In the genomic region with DNA sequence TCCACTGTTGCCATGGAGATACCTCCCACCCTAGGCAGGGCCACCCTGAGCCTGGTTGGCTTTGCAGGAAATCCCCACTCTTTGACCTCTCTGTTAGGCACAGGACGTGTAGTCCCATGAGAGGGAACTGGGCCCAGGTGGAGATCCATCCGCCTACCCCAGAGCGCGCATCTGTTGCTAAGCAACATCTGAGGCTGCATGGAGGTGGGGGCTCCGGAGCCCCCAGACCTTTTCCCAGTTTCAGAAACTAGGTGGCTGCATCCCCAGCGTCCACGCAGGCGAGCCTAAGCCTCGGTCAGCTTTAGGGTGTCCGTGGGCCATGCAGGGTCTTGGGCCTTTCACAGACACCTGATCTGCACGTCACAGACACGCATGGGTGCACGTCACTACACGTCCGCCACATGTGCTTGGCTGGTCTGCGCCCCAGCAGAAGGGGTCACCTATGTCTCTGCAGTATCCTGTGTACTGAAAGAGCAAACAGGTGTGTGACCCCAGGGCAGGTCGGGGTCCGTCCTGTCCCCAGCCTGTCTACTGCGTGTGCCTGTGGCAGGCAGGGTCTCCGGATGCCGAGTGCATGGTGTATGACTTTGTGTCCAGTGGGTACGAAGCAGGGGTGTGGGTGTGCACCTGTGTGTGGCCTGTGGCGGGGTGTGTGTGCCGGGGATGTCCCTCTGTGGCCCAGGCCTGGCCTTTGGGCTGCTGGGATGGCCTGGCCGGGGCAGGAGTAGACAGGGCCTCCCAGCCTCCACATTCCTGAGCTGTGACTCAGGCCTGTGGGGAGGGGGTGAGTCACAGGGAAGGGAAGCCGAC, we compare ENCODE assay signal across 9 cellular contexts. TPM values are rescaled to one million over a fixed set of nuclear protein-coding genes. Genes with fewer than 3 reads are reported as not detected.
A peak's percentile ranks its signal among the peaks of the same experiment; 100 is the strongest.
DNase-seq lines count a peak whose midpoint lies in the region; ATAC-seq and TF ChIP-seq lines count a peak whose summit lies in the region.
"Had no signal": no experiment of that assay in that cellular context is flagged by ENCODE, and none has a peak within 500 bp of the region (broad histone marks: within the 10 kb centered on the region; RNA-seq: fewer than 3 reads in every experiment).

No MANE protein-coding gene starts in this region.

- no TSS peak for BruUV-seq in mammary epithelial cell (replicated peaks; lab: Mats Ljungman, UMichigan)

- peak overlapping the region; percentile 39 for H3K4me2 ChIP-seq in mammary epithelial cell (ENCODE audit: insufficient read depth, low read depth, low read length)

- TF ChIP-seq CTCF in CD4-positive, alpha-beta T cell (IDR thresholded peaks at IDR 0.05) = no peak
- TF ChIP-seq CTCF in mammary epithelial cell (conservative IDR thresholded peaks at IDR 0.05 in 1 of 2, IDR thresholded peaks at IDR 0.05 in 1 of 2; ENCODE audit: extremely low read depth in 1 of 2, insufficient read depth in 1 of 2, low read depth in 1 of 2, low read length in 2 of 2) = no peak
- no peak for TF ChIP-seq CTCF in left lung (IDR thresholded peaks at IDR 0.05)

- no peaks in the 10 kb centered on the region for H4K20me1 ChIP-seq in mammary epithelial cell (ENCODE audit: insufficient read depth, low read length)

- ATAC-seq in CD4-positive, alpha-beta T cell (ENCODE audit: poor library complexity) = no peak
- peak; percentile 3 for ATAC-seq in left lung

- H3K27ac Mint-ChIP-seq in CD4-positive, alpha-beta T cell = peak overlapping the region; percentile 33

- H3K9me3 ChIP-seq in CD4-positive, alpha-beta T cell (ENCODE audit: control insufficient read depth, low read length) = no peaks in the 10 kb centered on the region
- H3K9me3 ChIP-seq in mammary epithelial cell (replicated peaks; ENCODE audit: insufficient read depth, low read length) (no peaks in the 10 kb centered on the region), left lung (no peaks in the 10 kb centered on the region), thymus (ENCODE audit: control insufficient read depth) (no peaks in the 10 kb centered on the region)

- DNase-seq in CD4-positive, alpha-beta T cell = no peak
- DNase-seq in LoVo (ENCODE audit: low spot score) (peak; percentile 83), mammary epithelial cell (peak; percentile 84), left lung (peak in 1 of 2 donors; percentile 92), Kasumi-1 (lab: John Stamatoyannopoulos, UW) (no peak), HuH-7 (ENCODE audit: low spot score) (no peak)
- no peak for DNase-seq in stimulated activated CD4-positive, alpha-beta T cell treated with anti-CD3 and anti-CD28 coated beads, Interleukin-2, amount 100 ng/mL, for 24 hours

- dilution Hi-C loops in mammary epithelial cell (cut with HindIII; ENCODE audit: low sequenced_read_pairs) = loop anchor here (10.0 kb wide), 2 partner anchors 110 to 140 kb away; no protein-coding TSS in a partner anchor

- intact Hi-C loops in CD4-positive, alpha-beta T cell (cut with DNase I, micrococcal nuclease) = no loop called here
- intact Hi-C loops in mammary epithelial cell (cut with micrococcal nuclease) = no loop called here
- intact Hi-C loops in left lung (cut with DNase I) = no loop called here

- peaks cover 8% of the 10 kb centered on the region for H3K79me2 ChIP-seq in mammary epithelial cell (ENCODE audit: insufficient read depth, low read length)

- H3K9ac ChIP-seq in mammary epithelial cell (ENCODE audit: insufficient read depth, low read length) = no peak overlapping the region

- peaks cover 45% of the 10 kb centered on the region for H3K4me1 Mint-ChIP-seq in CD4-positive, alpha-beta T cell (ENCODE audit: low read depth)

- no peaks in the 10 kb centered on the region for H3K27me3 Mint-ChIP-seq in CD4-positive, alpha-beta T cell

- peaks cover 14% of the 10 kb centered on the region for H3K36me3 Mint-ChIP-seq in CD4-positive, alpha-beta T cell (ENCODE audit: low read depth)

- H3K36me3 ChIP-seq in mammary epithelial cell (ENCODE audit: insufficient read depth, low read length) = no peaks in the 10 kb centered on the region
- no peaks in the 10 kb centered on the region for H3K36me3 ChIP-seq in left lung
- H3K36me3 ChIP-seq in thymus (ENCODE audit: control insufficient read depth, insufficient read depth) = no peaks in the 10 kb centered on the region

- whole genome bisulfite sequencing in mammary epithelial cell (ENCODE audit: low coverage, missing lambda C conversion rate) = 59% methylated on average over 23 of the region's 26 CpGs
- 92% methylated on average over 26 of the region's 26 CpGs for WGBS in thymus

- H2AFZ ChIP-seq in mammary epithelial cell (ENCODE audit: low read depth, low read length) = no peak overlapping the region

- peak overlapping the region; percentile 71 for H3K4me3 Mint-ChIP-seq in CD4-positive, alpha-beta T cell

- in situ Hi-C loops in mammary epithelial cell (cut with MboI; ENCODE audit: low sequenced_read_pairs in 2 of 2) = no loop called here

- H3K9me3 Mint-ChIP-seq in CD4-positive, alpha-beta T cell = no peaks in the 10 kb centered on the region

- CTCF ChIA-PET in CD4-positive, alpha-beta T cell (lab: Charles Lee) = interaction anchor here (0.6 to 11.0 kb wide), 2 partner anchors 21 to 53 kb away, joined by 3 to 255 read pairs; no protein-coding TSS in a partner anchor
- CTCF ChIA-PET in mammary epithelial cell (lab: Charles Lee; ENCODE audit: low non-redundant PET) = interaction anchor here (0.6 to 2.3 kb wide), 2 partner anchors 12 to 21 kb away, joined by 3 to 126 read pairs; no protein-coding TSS in a partner anchor

- POLR2A ChIA-PET in CD4-positive, alpha-beta T cell (lab: Charles Lee) = interaction anchor here (2.1 to 10.3 kb wide), 4 partner anchors 10 to 21 kb away, joined by 14 to 476 read pairs (median 109); partner anchors contain the start of genes ATP5F1D and FAM174C

- H3K4me1 ChIP-seq in mammary epithelial cell (ENCODE audit: insufficient read depth, low read length) (peaks cover 73% of the 10 kb centered on the region), left lung (peaks cover 49 to 89% of the 10 kb centered on the region in 2 donors), thymus (ENCODE audit: control insufficient read depth, insufficient read depth, low read length) (peaks cover 56% of the 10 kb centered on the region)

- no peak overlapping the region for H3K4me3 ChIP-seq in mammary epithelial cell (replicated peaks in 1 of 3; ENCODE audit: insufficient read depth in 1 of 3, low read depth in 2 of 3, low read length in 3 of 3)
- H3K4me3 ChIP-seq in left lung = peak overlapping the region in 1 of 2 donors; percentile 65
- H3K4me3 ChIP-seq in thymus (ENCODE audit: low read length) = no peak overlapping the region

- no peaks in the 10 kb centered on the region for H3K27me3 ChIP-seq in CD4-positive, alpha-beta T cell (ENCODE audit: control insufficient read depth, insufficient read depth, low read length)
- H3K27me3 ChIP-seq in mammary epithelial cell (ENCODE audit: insufficient read depth, low read length) (no peaks in the 10 kb centered on the region), left lung (no peaks in the 10 kb centered on the region), thymus (ENCODE audit: control insufficient read depth, insufficient read depth) (peaks cover 11% of the 10 kb centered on the region)

- H3K27ac ChIP-seq in CD4-positive, alpha-beta T cell (ENCODE audit: low read depth, low read length) = no peak overlapping the region
- H3K27ac ChIP-seq in mammary epithelial cell (ENCODE audit: insufficient read depth, low read depth, low read length) (peak overlapping the region; percentile 28), left lung (peak overlapping the region; percentile 79 to 99), thymus (ENCODE audit: low read depth) (peak overlapping the region; percentile 11)
- H3K27ac ChIP-seq: HL-60 had no signal

RNA-seq across cellular contexts. Expression of gene CIRBP, which starts 4.1 kb away (rescaled TPM):
- total RNA-seq in CD4-positive, alpha-beta T cell = 100 to 1,000 TPM; 614 to 628 TPM
- total RNA-seq in mammary epithelial cell (100 to 1,000 TPM; 196 to 221 TPM), left lung (100 to 1,000 TPM; 220 to 235 TPM)
- polyA plus RNA-seq in mammary epithelial cell (132 TPM), thymus (693 TPM)
- 125 TPM for polyA minus RNA-seq in mammary epithelial cell

RNA-seq across cellular contexts. Expression of gene FAM174C, which starts 10.3 kb away (rescaled TPM):
- 10 to 100 TPM; 32.0 to 38.3 TPM for total RNA-seq in CD4-positive, alpha-beta T cell
- 10 to 100 TPM; 22.8 to 60.1 TPM for total RNA-seq in mammary epithelial cell
- polyA plus RNA-seq in mammary epithelial cell = 53.3 TPM
- polyA minus RNA-seq in mammary epithelial cell = 13.1 TPM
- 10 to 100 TPM; 48.0 to 58.7 TPM for total RNA-seq in left lung
- 62.2 TPM for polyA plus RNA-seq in thymus

RNA-seq across cellular contexts. Expression of gene MIDN, which starts 16.6 kb away (rescaled TPM):
- total RNA-seq in CD4-positive, alpha-beta T cell = 100 to 1,000 TPM; 214 to 228 TPM
- total RNA-seq in mammary epithelial cell = 10 to 100 TPM; 17.5 to 73.8 TPM
- polyA plus RNA-seq in mammary epithelial cell = 19.1 TPM
- polyA minus RNA-seq in mammary epithelial cell = 26.2 TPM
- 100 to 1,000 TPM in 1 of 2 donors, 10 to 100 TPM in 1; 87.4 to 115 TPM for total RNA-seq in left lung
- 55.1 TPM for polyA plus RNA-seq in thymus

RNA-seq across cellular contexts. Expression of gene EFNA2, which starts 20.7 kb away (rescaled TPM):
- not detected for total RNA-seq in CD4-positive, alpha-beta T cell
- under 1 TPM in 1 of 2 donors, not detected in 1; 0.33 TPM for total RNA-seq in mammary epithelial cell
- polyA plus RNA-seq in mammary epithelial cell = not detected
- polyA minus RNA-seq in mammary epithelial cell = not detected
- total RNA-seq in left lung = under 1 TPM in 1 of 2 donors, not detected in 1; 0.52 TPM
- 0.21 TPM for polyA plus RNA-seq in thymus

RNA-seq across cellular contexts. Expression of gene ATP5F1D, which starts 23.5 kb away (rescaled TPM):
- total RNA-seq in CD4-positive, alpha-beta T cell = 10 to 100 TPM; 77.6 to 92.6 TPM
- total RNA-seq in mammary epithelial cell = 100 to 1,000 TPM in 1 of 2 donors, 10 to 100 TPM in 1; 12.3 to 198 TPM
- polyA plus RNA-seq in mammary epithelial cell = 137 TPM
- polyA minus RNA-seq in mammary epithelial cell = 24.2 TPM
- total RNA-seq in left lung = 100 to 1,000 TPM; 139 to 161 TPM
- 150 TPM for polyA plus RNA-seq in thymus

Comparison
In these comparisons a context has a peak if more than half of its experiments do, and no peak if none do; other contexts are left out.
1. DNase-seq: peak in LoVo (single experiment) and mammary epithelial cell (single experiment); none in CD4-positive, alpha-beta T cell (0 of 10), stimulated activated CD4-positive, alpha-beta T cell treated with anti-CD3 and anti-CD28 coated beads, Interleukin-2, amount 100 ng/mL, for 24 hours (0 of 2), Kasumi-1 (0 of 2) and HuH-7 (single experiment).